In the genomic region with DNA sequence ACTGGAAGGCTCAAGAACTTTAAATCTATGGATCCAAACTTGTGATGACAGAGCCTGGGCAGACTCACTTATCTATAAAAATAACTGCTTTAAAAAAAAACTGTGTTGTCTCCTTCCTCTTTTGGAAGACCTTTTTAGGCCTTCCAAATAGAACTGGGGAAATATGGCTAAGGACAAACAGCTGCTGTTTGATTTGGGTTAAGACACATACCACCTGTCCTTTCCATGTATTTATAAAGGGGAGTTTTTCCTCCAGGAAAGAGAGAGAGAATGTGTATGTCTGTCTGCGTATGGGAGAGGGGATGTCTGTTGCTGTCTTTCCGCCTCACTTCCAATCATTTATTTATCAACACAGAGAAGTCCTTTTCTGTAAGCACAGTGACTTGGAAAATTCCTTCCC, we compare ENCODE assay signal across 11 cellular contexts. TPM values are rescaled to one million over a fixed set of nuclear protein-coding genes. Genes with fewer than 3 reads are reported as not detected.
DNase-seq lines count a peak whose midpoint lies in the region; ATAC-seq, FAIRE-seq and TF ChIP-seq lines count a peak whose summit lies in the region.
"Had no signal": no experiment of that assay in that cellular context is flagged by ENCODE, and none has a peak within 500 bp of the region (broad histone marks: within the 10 kb centered on the region; RNA-seq: fewer than 3 reads in every experiment).

No MANE protein-coding gene starts in this region.

- CTCF ChIA-PET in HepG2 (lab: Yijun Ruan, JAX; ENCODE audit: low intra/inter-chr PET ratio, low total read pairs): no interaction called here

- in situ Hi-C loops in HepG2 (cut with HindIII; ENCODE audit: extremely low pct_ligation_motif_present, low pct_unique_long_range_greater_than_20kb): no loop called here

- peaks cover 0 to 46% (median 12%) of the 10 kb centered on the region in 4 donors for H3K4me1 ChIP-seq in right lobe of liver
- H3K4me1 ChIP-seq in HepG2 (ENCODE audit: insufficient read depth, low read length): peaks cover 17% of the 10 kb centered on the region
- H3K4me1 ChIP-seq in parathyroid adenoma: peaks cover 38% of the 10 kb centered on the region
- H3K4me1 ChIP-seq in vagina: peaks cover 46% of the 10 kb centered on the region

- no peaks in the 10 kb centered on the region for H3K27me3 ChIP-seq in right lobe of liver
- peaks cover 0 to 23% of the 10 kb centered on the region in 2 experiments; a peak in 2 of 5 replicates for H3K27me3 ChIP-seq in HepG2 (ENCODE audit: control insufficient read depth in 1 of 2, insufficient read depth in 2 of 2, low read length in 2 of 2)
- no peaks in the 10 kb centered on the region for H3K27me3 ChIP-seq in dorsolateral prefrontal cortex
- no peaks in the 10 kb centered on the region for H3K27me3 ChIP-seq in parathyroid adenoma (ENCODE audit: control insufficient read depth, insufficient read depth, low read length)
- H3K27me3 ChIP-seq in vagina: no peaks in the 10 kb centered on the region
- H3K27me3 ChIP-seq: BE2C had no signal

- FAIRE-seq in HepG2 (lab: Jason Lieb, UNC): no peak

- POLR2A ChIA-PET in HepG2 (lab: Yijun Ruan, JAX): no interaction called here

- H3K36me3 ChIP-seq in right lobe of liver (no peaks in the 10 kb centered on the region), HepG2 (replicated peaks in 1 of 2; ENCODE audit: control insufficient read depth in 1 of 2, insufficient read depth in 2 of 2, low read length in 2 of 2) (no peaks in the 10 kb centered on the region), parathyroid adenoma (ENCODE audit: control insufficient read depth, insufficient read depth, low read length) (no peaks in the 10 kb centered on the region), vagina (no peaks in the 10 kb centered on the region)
- H3K36me3 ChIP-seq: BE2C had no signal

- no peak for TF ChIP-seq CTCF in right lobe of liver (IDR thresholded peaks at IDR 0.05)
- no peak for TF ChIP-seq CTCF in HepG2 (CRISPR knock-in tag; IDR thresholded peaks at IDR 0.05)
- TF ChIP-seq CTCF in dorsolateral prefrontal cortex (IDR thresholded peaks at IDR 0.05 in 54 of 56, conservative IDR thresholded peaks at IDR 0.05 in 2 of 56; ENCODE audit: low read depth in 1 of 56, partially characterized antibody in 56 of 56): peak in 1 of 56 donors; percentile 10
- TF ChIP-seq CTCF in parathyroid adenoma (IDR thresholded peaks at IDR 0.05): no peak
- no peak for TF ChIP-seq CTCF in vagina (IDR thresholded peaks at IDR 0.05)

- DNase-seq in right lobe of liver (no peak), HepG2 (ENCODE audit: low spot score) (no peak), dorsolateral prefrontal cortex (no peak), vagina (ENCODE audit: extremely low spot score in 2 of 2) (peak in 1 of 2 donors; percentile 11), HuH-7.5 (ENCODE audit: low spot score) (no peak)
- DNase-seq in activated CD4-positive, CD25-positive, alpha-beta regulatory T cell treated with anti-CD3 and anti-CD28 coated beads, Interleukin-2, amount 50 U/mL, for 72 hours: no peak
- DNase-seq: activated CD4-positive, alpha-beta T cell treated with anti-CD3 and anti-CD28 coated beads, Interleukin-2, amount 50 U/mL, for 1 hour; BE2C; NCI-H1436 had no signal

- WGBS in right lobe of liver (ENCODE audit: insufficient coverage, low coverage, low lambda C conversion rate, missing lambda C conversion rate): 60% methylated on average over 2 of the region's 2 CpGs
- WGBS in HepG2 (ENCODE audit: low lambda C conversion rate): 62% methylated on average over 2 of the region's 2 CpGs

- H3K27ac ChIP-seq in right lobe of liver: peak overlapping the region; percentile 49 to 75 (median 64)
- no peak overlapping the region for H3K27ac ChIP-seq in HepG2 (ENCODE audit: extremely low read length, insufficient read depth, low read length)
- H3K27ac ChIP-seq in dorsolateral prefrontal cortex: peak overlapping the region; percentile 74 to 99 (median 96)
- peak overlapping the region; percentile 90 for H3K27ac ChIP-seq in parathyroid adenoma
- peak overlapping the region; percentile 84 for H3K27ac ChIP-seq in vagina

- no peak for TF ChIP-seq POLR2A in right lobe of liver (IDR thresholded peaks at IDR 0.05)
- TF ChIP-seq POLR2A in HepG2 (IDR thresholded peaks at IDR 0.05; ENCODE audit: insufficient read depth in 1 of 2, low read depth in 2 of 2, low read length in 2 of 2): no peak
- no peak for TF ChIP-seq POLR2A in vagina (IDR thresholded peaks at IDR 0.05)

- H3K79me2 ChIP-seq in HepG2 (ENCODE audit: insufficient read depth, low read length) (no peaks in the 10 kb centered on the region), parathyroid adenoma (peaks cover 7% of the 10 kb centered on the region)

- TF ChIP-seq RAD21 in HepG2 (CRISPR knock-in tag; IDR thresholded peaks at IDR 0.05): no peak

- no peaks in the 10 kb centered on the region for H4K20me1 ChIP-seq in HepG2 (ENCODE audit: insufficient read depth, low read length)

- BruUV-seq in HepG2 (replicated peaks; lab: Mats Ljungman, UMichigan): no TSS peak

- no peak overlapping the region for H3K4me3 ChIP-seq in right lobe of liver
- H3K4me3 ChIP-seq in HepG2 (replicated peaks in 1 of 3; ENCODE audit: insufficient read depth in 1 of 3, low read depth in 2 of 3, low read length in 3 of 3): no peak overlapping the region
- peak overlapping the region in 45 of 59 donors; percentile 2 to 84 (median 51) for H3K4me3 ChIP-seq in dorsolateral prefrontal cortex
- H3K4me3 ChIP-seq in parathyroid adenoma (ENCODE audit: low read depth, low read length): no peak overlapping the region
- H3K4me3 ChIP-seq in vagina: no peak overlapping the region

- intact Hi-C loops in right lobe of liver (cut with DNase I) (no loop called here), HepG2 (cut with micrococcal nuclease; ENCODE audit: unreplicated experiment) (loop anchor here (5.0 kb wide), 1 partner anchor 33 kb away; no protein-coding TSS in a partner anchor), dorsolateral prefrontal cortex (cut with DNase I) (loop anchor here in 1 of 2 donors (5.0 kb wide), 1 partner anchor 33 kb away; no protein-coding TSS in a partner anchor), vagina (cut with DNase I) (no loop called here)

- TF ChIP-seq EP300 in HepG2 (IDR thresholded peaks at IDR 0.05; ENCODE audit: low read depth in 2 of 2, low read length in 2 of 2): no peak
- no peak for TF ChIP-seq EP300 in HepG2 (CRISPR knock-in tag; IDR thresholded peaks at IDR 0.05; ENCODE audit: borderline replicate concordance)

- H3K9me3 ChIP-seq in right lobe of liver: no peaks in the 10 kb centered on the region
- no peaks in the 10 kb centered on the region for H3K9me3 ChIP-seq in HepG2 (ENCODE audit: low read length)
- H3K9me3 ChIP-seq in parathyroid adenoma (ENCODE audit: control insufficient read depth, low read length): no peaks in the 10 kb centered on the region
- no peaks in the 10 kb centered on the region for H3K9me3 ChIP-seq in vagina
- H3K9me3 ChIP-seq: BE2C had no signal

- no peak overlapping the region for H2AFZ ChIP-seq in HepG2 (ENCODE audit: low read length)
- H2AFZ ChIP-seq in parathyroid adenoma: no peak overlapping the region

- no peak overlapping the region for H3K4me2 ChIP-seq in HepG2 (ENCODE audit: low read depth, low read length)
- peak overlapping the region; percentile 2 for H3K4me2 ChIP-seq in parathyroid adenoma (ENCODE audit: low read length)

- H3K9ac ChIP-seq in HepG2 (ENCODE audit: insufficient read depth, low read depth, low read length): no peak overlapping the region
- H3K9ac ChIP-seq in parathyroid adenoma: no peak overlapping the region

- ATAC-seq in right lobe of liver: no peak
- no peak for ATAC-seq in HepG2
- ATAC-seq in HG03045 (IDR thresholded peaks at IDR 0.05; ENCODE audit: unreplicated experiment): no peak

RNA-seq across cellular contexts. Expression of a gene that starts 2.8 kb away (rescaled TPM):
- total RNA-seq in right lobe of liver (1 to 10 TPM; 1.6 to 7.3 (median 2.1) TPM), HepG2 (2016; rRNA removed; fragmentation: Illumina TruSeq; extraction: Trizol) (0.27 TPM in 1 of 2 replicates, not detected in the other), dorsolateral prefrontal cortex (10 to 100 TPM; 12.0 to 71.9 (median 27.0) TPM), vagina (17.7 TPM)
- total RNA-seq in HepG2 (2016; cell fraction: cytosol; rRNA removed; fragmentation: Illumina TruSeq; extraction: Trizol; ENCODE audit: low read depth): not detected in 2 replicates
- total RNA-seq in HepG2 (2016; cell fraction: insoluble cytoplasmic fraction; rRNA removed; fragmentation: Illumina TruSeq; extraction: Trizol): 0.11 TPM in 1 of 2 replicates, not detected in the other
- total RNA-seq in HepG2 (2016; cell fraction: membrane; rRNA removed; fragmentation: Illumina TruSeq; extraction: Trizol): not detected in 2 replicates
- total RNA-seq in HepG2 (2016; cell fraction: nucleus; rRNA removed; fragmentation: Illumina TruSeq; extraction: Trizol): not detected in 2 replicates
- polyA plus RNA-seq in HepG2 (2011; rRNA removed): 0.18 and 0.39 TPM in 2 replicates
- 0.05 and 0.23 TPM in 2 replicates for polyA plus RNA-seq in HepG2 (2011; cell fraction: cytosol; rRNA removed)
- polyA plus RNA-seq in HepG2 (2011; cell fraction: nucleus; rRNA removed): 0.18 and 0.38 TPM in 2 replicates
- polyA plus RNA-seq in HepG2 (2012): 0.21 and 0.28 TPM in 2 replicates
- not detected in 2 replicates for polyA plus RNA-seq in HepG2 (2016; cell fraction: cytosol; fragmentation: Illumina TruSeq; extraction: Trizol; ENCODE audit: low read depth)
- polyA plus RNA-seq in HepG2 (2016; cell fraction: insoluble cytoplasmic fraction; fragmentation: Illumina TruSeq; extraction: Trizol; ENCODE audit: low read depth): not detected in 2 replicates
- polyA plus RNA-seq in HepG2 (2016; cell fraction: membrane; fragmentation: Illumina TruSeq; extraction: Trizol; ENCODE audit: low read depth): not detected in 2 replicates
- 0.48 TPM in 1 of 2 replicates, not detected in the other for polyA plus RNA-seq in HepG2 (2016; cell fraction: nucleus; fragmentation: Illumina TruSeq; extraction: Trizol; ENCODE audit: insufficient read depth, low read depth)
- 0.51 and 1.4 TPM in 2 replicates for polyA minus RNA-seq in HepG2 (2011; rRNA and poly(A)+ RNA removed; ENCODE audit: low replicate concordance)
- polyA minus RNA-seq in HepG2 (2011; cell fraction: cytosol; rRNA and poly(A)+ RNA removed): not detected in 2 replicates
- polyA minus RNA-seq in HepG2 (2011; cell fraction: nucleus; rRNA and poly(A)+ RNA removed): 0.13 and 0.87 TPM in 2 replicates

RNA-seq across cellular contexts. Expression of a gene that starts 32.9 kb away (rescaled TPM):
- total RNA-seq in right lobe of liver (10 to 100 TPM; 79.7 to 87.1 (median 83.8) TPM), HepG2 (2016; rRNA removed; fragmentation: Illumina TruSeq; extraction: Trizol) (149 and 210 TPM in 2 replicates), dorsolateral prefrontal cortex (100 to 1,000 TPM; 164 to 228 (median 189) TPM), vagina (223 TPM)
- total RNA-seq in HepG2 (2016; cell fraction: cytosol; rRNA removed; fragmentation: Illumina TruSeq; extraction: Trizol; ENCODE audit: low read depth): 27.1 and 35.7 TPM in 2 replicates
- 145 and 212 TPM in 2 replicates for total RNA-seq in HepG2 (2016; cell fraction: insoluble cytoplasmic fraction; rRNA removed; fragmentation: Illumina TruSeq; extraction: Trizol)
- 84.4 and 87.9 TPM in 2 replicates for total RNA-seq in HepG2 (2016; cell fraction: membrane; rRNA removed; fragmentation: Illumina TruSeq; extraction: Trizol)
- total RNA-seq in HepG2 (2016; cell fraction: nucleus; rRNA removed; fragmentation: Illumina TruSeq; extraction: Trizol): 98.3 and 111 TPM in 2 replicates
- polyA plus RNA-seq in HepG2 (2011; rRNA removed): 77.3 and 89.0 TPM in 2 replicates
- 49.1 and 57.0 TPM in 2 replicates for polyA plus RNA-seq in HepG2 (2011; cell fraction: cytosol; rRNA removed)
- polyA plus RNA-seq in HepG2 (2011; cell fraction: nucleus; rRNA removed): 50.7 and 55.7 TPM in 2 replicates
- polyA plus RNA-seq in HepG2 (2012): 65.5 and 78.7 TPM in 2 replicates
- 15.0 and 20.3 TPM in 2 replicates for polyA plus RNA-seq in HepG2 (2016; cell fraction: cytosol; fragmentation: Illumina TruSeq; extraction: Trizol; ENCODE audit: low read depth)
- 121 and 123 TPM in 2 replicates for polyA plus RNA-seq in HepG2 (2016; cell fraction: insoluble cytoplasmic fraction; fragmentation: Illumina TruSeq; extraction: Trizol; ENCODE audit: low read depth)
- 29.6 and 36.5 TPM in 2 replicates for polyA plus RNA-seq in HepG2 (2016; cell fraction: membrane; fragmentation: Illumina TruSeq; extraction: Trizol; ENCODE audit: low read depth)
- 67.9 and 69.0 TPM in 2 replicates for polyA plus RNA-seq in HepG2 (2016; cell fraction: nucleus; fragmentation: Illumina TruSeq; extraction: Trizol; ENCODE audit: insufficient read depth, low read depth)
- polyA minus RNA-seq in HepG2 (2011; rRNA and poly(A)+ RNA removed; ENCODE audit: low replicate concordance): 117 and 141 TPM in 2 replicates
- 108 and 126 TPM in 2 replicates for polyA minus RNA-seq in HepG2 (2011; cell fraction: cytosol; rRNA and poly(A)+ RNA removed)
- 187 and 216 TPM in 2 replicates for polyA minus RNA-seq in HepG2 (2011; cell fraction: nucleus; rRNA and poly(A)+ RNA removed)

Comparison
In these comparisons a context has a peak if more than half of its experiments do, and no peak if none do; other contexts are left out.
1. H3K4me3 ChIP-seq: peak in dorsolateral prefrontal cortex (45 of 59); none in right lobe of liver (0 of 3), HepG2 (0 of 3), parathyroid adenoma (single experiment) and vagina (0 of 2).